In the genomic region with DNA sequence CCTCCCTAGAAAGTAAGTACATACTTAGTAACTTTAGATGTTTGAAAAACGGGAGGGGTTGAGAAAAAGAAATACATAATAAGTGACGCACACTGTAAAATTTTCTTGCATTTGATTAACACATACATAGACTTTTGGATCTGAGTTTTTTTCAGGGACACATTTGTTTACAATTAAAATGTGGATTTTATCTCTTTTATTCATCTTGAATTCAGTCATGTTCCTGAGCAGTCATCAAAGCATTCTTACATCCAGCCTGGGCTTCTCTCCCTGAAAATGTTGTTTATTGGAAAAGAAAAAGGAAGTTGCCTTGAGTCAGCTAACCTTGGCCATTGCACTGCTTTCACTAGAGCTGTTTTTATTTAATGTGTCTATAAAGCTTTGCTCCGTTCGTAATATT, we compare ENCODE assay signal across 1 cellular context.
TF ChIP-seq lines count a peak whose summit lies in the region.

No MANE protein-coding gene starts in this region.

TF ChIP-seq in HepG2, 621 proteins besides CTCF, POLR2A, EP300 and RAD21:
- TF ChIP-seq, protein P1, sequence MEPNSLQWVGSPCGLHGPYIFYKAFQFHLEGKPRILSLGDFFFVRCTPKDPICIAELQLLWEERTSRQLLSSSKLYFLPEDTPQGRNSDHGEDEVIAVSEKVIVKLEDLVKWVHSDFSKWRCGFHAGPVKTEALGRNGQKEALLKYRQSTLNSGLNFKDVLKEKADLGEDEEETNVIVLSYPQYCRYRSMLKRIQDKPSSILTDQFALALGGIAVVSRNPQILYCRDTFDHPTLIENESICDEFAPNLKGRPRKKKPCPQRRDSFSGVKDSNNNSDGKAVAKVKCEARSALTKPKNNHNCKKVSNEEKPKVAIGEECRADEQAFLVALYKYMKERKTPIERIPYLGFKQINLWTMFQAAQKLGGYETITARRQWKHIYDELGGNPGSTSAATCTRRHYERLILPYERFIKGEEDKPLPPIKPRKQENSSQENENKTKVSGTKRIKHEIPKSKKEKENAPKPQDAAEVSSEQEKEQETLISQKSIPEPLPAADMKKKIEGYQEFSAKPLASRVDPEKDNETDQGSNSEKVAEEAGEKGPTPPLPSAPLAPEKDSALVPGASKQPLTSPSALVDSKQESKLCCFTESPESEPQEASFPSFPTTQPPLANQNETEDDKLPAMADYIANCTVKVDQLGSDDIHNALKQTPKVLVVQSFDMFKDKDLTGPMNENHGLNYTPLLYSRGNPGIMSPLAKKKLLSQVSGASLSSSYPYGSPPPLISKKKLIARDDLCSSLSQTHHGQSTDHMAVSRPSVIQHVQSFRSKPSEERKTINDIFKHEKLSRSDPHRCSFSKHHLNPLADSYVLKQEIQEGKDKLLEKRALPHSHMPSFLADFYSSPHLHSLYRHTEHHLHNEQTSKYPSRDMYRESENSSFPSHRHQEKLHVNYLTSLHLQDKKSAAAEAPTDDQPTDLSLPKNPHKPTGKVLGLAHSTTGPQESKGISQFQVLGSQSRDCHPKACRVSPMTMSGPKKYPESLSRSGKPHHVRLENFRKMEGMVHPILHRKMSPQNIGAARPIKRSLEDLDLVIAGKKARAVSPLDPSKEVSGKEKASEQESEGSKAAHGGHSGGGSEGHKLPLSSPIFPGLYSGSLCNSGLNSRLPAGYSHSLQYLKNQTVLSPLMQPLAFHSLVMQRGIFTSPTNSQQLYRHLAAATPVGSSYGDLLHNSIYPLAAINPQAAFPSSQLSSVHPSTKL (CRISPR knock-in tag; IDR thresholded peaks at IDR 0.05), result peak; percentile 16; the same call in 1 of the 2 replicates
- TF ChIP-seq SAP130 (CRISPR knock-in tag; IDR thresholded peaks at IDR 0.05; ENCODE audit: low read depth) (0 out of 2 replicates have a peak, but pooled peaks have one; percentile 19), ZNF33B (CRISPR knock-in tag; IDR thresholded peaks at IDR 0.05) (no peak)
